Comparison of ENCODE assay signal across 12 cellular contexts in the genomic region with DNA sequence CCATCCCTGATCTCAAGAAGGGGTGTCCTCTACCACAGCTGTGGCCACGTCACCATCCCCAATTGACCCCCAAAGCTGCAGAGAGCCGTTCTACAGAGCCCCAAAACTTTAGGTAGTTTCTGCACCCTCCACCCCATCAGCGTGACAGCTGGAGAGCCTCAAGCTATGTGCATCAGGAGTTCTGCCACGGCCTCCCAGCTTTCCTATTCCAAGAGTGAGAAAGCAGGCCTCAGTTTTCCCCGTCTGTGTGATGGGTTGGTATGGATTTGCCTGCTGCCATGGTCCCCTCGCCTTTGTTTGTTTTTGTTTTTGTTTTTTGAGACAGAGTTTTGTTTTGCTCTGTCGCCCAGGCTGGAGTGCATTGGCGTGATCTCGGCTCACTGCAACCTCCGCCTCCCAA. TPM values are rescaled to one million over a fixed set of nuclear protein-coding genes. Genes with fewer than 3 reads are reported as not detected.
DNase-seq lines count a peak whose midpoint lies in the region; ATAC-seq and TF ChIP-seq lines count a peak whose summit lies in the region.
"Had no signal": no experiment of that assay in that cellular context is flagged by ENCODE, and none has a peak within 500 bp of the region (broad histone marks: within the 10 kb centered on the region; RNA-seq: fewer than 3 reads in every experiment).

No MANE protein-coding gene starts in this region.

- WGBS in liver, result 31% methylated on average over 10 of the region's 10 CpGs

- H3K27me3 ChIP-seq in liver (ENCODE audit: control insufficient read depth in 4 of 4, insufficient read depth in 4 of 4, low read length in 3 of 4) (no peaks in the 10 kb centered on the region), subcutaneous abdominal adipose tissue (ENCODE audit: control insufficient read depth in 5 of 5, insufficient read depth in 4 of 5, low read length in 5 of 5) (no peaks in the 10 kb centered on the region)

- peaks cover 48% of the 10 kb centered on the region for H3K36me3 Mint-ChIP-seq in T-helper 2 cell treated with Interferon-gamma antibody and Interleukin-4, amounts not matched to agents 5 μg/mL and 100 μg/mL, for 36 hours (ENCODE audit: low read depth)
- peaks cover 20% of the 10 kb centered on the region for H3K36me3 Mint-ChIP-seq in activated naive CD8-positive, alpha-beta T cell treated with anti-CD3 and anti-CD28 coated beads, Interleukin-2, amount 50 U/mL, for 24 hours (ENCODE audit: low read depth)

- no peak for TF ChIP-seq CTCF in liver (IDR thresholded peaks at IDR 0.05; ENCODE audit: low read depth, low read length, missing input control)

- no peak for DNase-seq in T-helper 2 cell treated with Interferon-gamma antibody and Interleukin-4, amounts not matched to agents 5 μg/mL and 100 μg/mL, for 36 hours (ENCODE audit: low spot score)
- DNase-seq in T-helper 2 cell (no peak), ACHN (no peak), 8988T (no peak)
- DNase-seq in activated naive CD8-positive, alpha-beta T cell treated with anti-CD3 and anti-CD28 coated beads, Interleukin-2, amount 50 U/mL, for 24 hours, result no peak

- in situ Hi-C loops in ACHN (cut with HindIII; ENCODE audit: low pct_ligation_motif_present, low pct_unique_long_range_greater_than_20kb, low sequenced_read_pairs), result no loop called here

- no peak for ATAC-seq in activated naive CD8-positive, alpha-beta T cell treated with anti-CD3 and anti-CD28 coated beads, Interleukin-2, amount 50 U/mL, for 24 hours
- ATAC-seq in HG02885 (IDR thresholded peaks at IDR 0.05; ENCODE audit: poor library complexity, unreplicated experiment), result no peak

- H3K27ac Mint-ChIP-seq in T-helper 2 cell treated with Interferon-gamma antibody and Interleukin-4, amounts not matched to agents 5 μg/mL and 100 μg/mL, for 36 hours, result peak overlapping the region; percentile 84
- peak overlapping the region; percentile 59 for H3K27ac Mint-ChIP-seq in activated naive CD8-positive, alpha-beta T cell treated with anti-CD3 and anti-CD28 coated beads, Interleukin-2, amount 50 U/mL, for 24 hours

- peaks cover 18 to 61% (median 38%) of the 10 kb centered on the region in 4 donors for H3K4me1 ChIP-seq in liver (ENCODE audit: control insufficient read depth in 4 of 4, insufficient read depth in 4 of 4, low read length in 3 of 4)
- peaks cover 17 to 85% (median 78%) of the 10 kb centered on the region in 5 donors for H3K4me1 ChIP-seq in subcutaneous abdominal adipose tissue (ENCODE audit: control insufficient read depth in 5 of 5, insufficient read depth in 5 of 5, low read length in 5 of 5)

- peaks cover 4% of the 10 kb centered on the region for H3K27me3 Mint-ChIP-seq in T-helper 2 cell treated with Interferon-gamma antibody and Interleukin-4, amounts not matched to agents 5 μg/mL and 100 μg/mL, for 36 hours (ENCODE audit: low read depth)
- H3K27me3 Mint-ChIP-seq in activated naive CD8-positive, alpha-beta T cell treated with anti-CD3 and anti-CD28 coated beads, Interleukin-2, amount 50 U/mL, for 24 hours, result peaks cover 6% of the 10 kb centered on the region

- H3K9ac ChIP-seq in liver (ENCODE audit: low read depth in 1 of 2, low read length in 2 of 2) (peak overlapping the region; percentile 98 to 99), subcutaneous abdominal adipose tissue (ENCODE audit: low read length in 5 of 5) (peak overlapping the region; percentile 90 to 98 (median 92))

- H3K9me3 ChIP-seq in liver (ENCODE audit: control insufficient read depth in 4 of 4, low read length in 3 of 4) (no peaks in the 10 kb centered on the region), subcutaneous abdominal adipose tissue (ENCODE audit: control insufficient read depth in 5 of 5, low read length in 5 of 5) (no peaks in the 10 kb centered on the region)

- H3K4me3 ChIP-seq in liver (ENCODE audit: low read depth in 1 of 3, low read length in 3 of 3), result peak overlapping the region; percentile 93 to 98 (median 96)
- peak overlapping the region; percentile 75 to 87 (median 85) for H3K4me3 ChIP-seq in subcutaneous abdominal adipose tissue (ENCODE audit: low read depth in 1 of 5, low read length in 5 of 5)

- H3K9me3 Mint-ChIP-seq in T-helper 2 cell treated with Interferon-gamma antibody and Interleukin-4, amounts not matched to agents 5 μg/mL and 100 μg/mL, for 36 hours, result no peaks in the 10 kb centered on the region
- no peaks in the 10 kb centered on the region for H3K9me3 Mint-ChIP-seq in activated naive CD8-positive, alpha-beta T cell treated with anti-CD3 and anti-CD28 coated beads, Interleukin-2, amount 50 U/mL, for 24 hours

- H3K27ac ChIP-seq in liver (ENCODE audit: low read depth in 1 of 2, low read length in 2 of 2), result peak overlapping the region; percentile 85 to 94
- peak overlapping the region; percentile 94 for H3K27ac ChIP-seq in subcutaneous abdominal adipose tissue (ENCODE audit: low read depth, low read length)

- H3K36me3 ChIP-seq in liver (ENCODE audit: control insufficient read depth in 4 of 4, insufficient read depth in 3 of 4, low read depth in 1 of 4, low read length in 3 of 4) (peaks cover 6 to 18% (median 9%) of the 10 kb centered on the region in 4 donors), subcutaneous abdominal adipose tissue (ENCODE audit: control insufficient read depth in 5 of 5, insufficient read depth in 5 of 5, low read length in 5 of 5) (peaks cover 0 to 27% (median 23%) of the 10 kb centered on the region in 5 donors)

- peak overlapping the region; percentile 92 for H3K4me3 Mint-ChIP-seq in T-helper 2 cell treated with Interferon-gamma antibody and Interleukin-4, amounts not matched to agents 5 μg/mL and 100 μg/mL, for 36 hours
- peak overlapping the region; percentile 79 for H3K4me3 Mint-ChIP-seq in activated naive CD8-positive, alpha-beta T cell treated with anti-CD3 and anti-CD28 coated beads, Interleukin-2, amount 50 U/mL, for 24 hours

- peaks cover 62% of the 10 kb centered on the region for H3K4me1 Mint-ChIP-seq in T-helper 2 cell treated with Interferon-gamma antibody and Interleukin-4, amounts not matched to agents 5 μg/mL and 100 μg/mL, for 36 hours (ENCODE audit: low read depth)
- peaks cover 71% of the 10 kb centered on the region for H3K4me1 Mint-ChIP-seq in activated naive CD8-positive, alpha-beta T cell treated with anti-CD3 and anti-CD28 coated beads, Interleukin-2, amount 50 U/mL, for 24 hours

- TF ChIP-seq RAD21 in liver (IDR thresholded peaks at IDR 0.05), result no peak

TF ChIP-seq in liver, 16 proteins besides CTCF, POLR2A, EP300 and RAD21 (continues in another document):
- TF ChIP-seq, protein P1, sequence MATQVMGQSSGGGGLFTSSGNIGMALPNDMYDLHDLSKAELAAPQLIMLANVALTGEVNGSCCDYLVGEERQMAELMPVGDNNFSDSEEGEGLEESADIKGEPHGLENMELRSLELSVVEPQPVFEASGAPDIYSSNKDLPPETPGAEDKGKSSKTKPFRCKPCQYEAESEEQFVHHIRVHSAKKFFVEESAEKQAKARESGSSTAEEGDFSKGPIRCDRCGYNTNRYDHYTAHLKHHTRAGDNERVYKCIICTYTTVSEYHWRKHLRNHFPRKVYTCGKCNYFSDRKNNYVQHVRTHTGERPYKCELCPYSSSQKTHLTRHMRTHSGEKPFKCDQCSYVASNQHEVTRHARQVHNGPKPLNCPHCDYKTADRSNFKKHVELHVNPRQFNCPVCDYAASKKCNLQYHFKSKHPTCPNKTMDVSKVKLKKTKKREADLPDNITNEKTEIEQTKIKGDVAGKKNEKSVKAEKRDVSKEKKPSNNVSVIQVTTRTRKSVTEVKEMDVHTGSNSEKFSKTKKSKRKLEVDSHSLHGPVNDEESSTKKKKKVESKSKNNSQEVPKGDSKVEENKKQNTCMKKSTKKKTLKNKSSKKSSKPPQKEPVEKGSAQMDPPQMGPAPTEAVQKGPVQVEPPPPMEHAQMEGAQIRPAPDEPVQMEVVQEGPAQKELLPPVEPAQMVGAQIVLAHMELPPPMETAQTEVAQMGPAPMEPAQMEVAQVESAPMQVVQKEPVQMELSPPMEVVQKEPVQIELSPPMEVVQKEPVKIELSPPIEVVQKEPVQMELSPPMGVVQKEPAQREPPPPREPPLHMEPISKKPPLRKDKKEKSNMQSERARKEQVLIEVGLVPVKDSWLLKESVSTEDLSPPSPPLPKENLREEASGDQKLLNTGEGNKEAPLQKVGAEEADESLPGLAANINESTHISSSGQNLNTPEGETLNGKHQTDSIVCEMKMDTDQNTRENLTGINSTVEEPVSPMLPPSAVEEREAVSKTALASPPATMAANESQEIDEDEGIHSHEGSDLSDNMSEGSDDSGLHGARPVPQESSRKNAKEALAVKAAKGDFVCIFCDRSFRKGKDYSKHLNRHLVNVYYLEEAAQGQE (IDR thresholded peaks at IDR 0.05), result no peak
- TF ChIP-seq, protein P2, sequence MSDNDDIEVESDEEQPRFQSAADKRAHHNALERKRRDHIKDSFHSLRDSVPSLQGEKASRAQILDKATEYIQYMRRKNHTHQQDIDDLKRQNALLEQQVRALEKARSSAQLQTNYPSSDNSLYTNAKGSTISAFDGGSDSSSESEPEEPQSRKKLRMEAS (IDR thresholded peaks at IDR 0.05), result no peak
- TF ChIP-seq, protein P3, sequence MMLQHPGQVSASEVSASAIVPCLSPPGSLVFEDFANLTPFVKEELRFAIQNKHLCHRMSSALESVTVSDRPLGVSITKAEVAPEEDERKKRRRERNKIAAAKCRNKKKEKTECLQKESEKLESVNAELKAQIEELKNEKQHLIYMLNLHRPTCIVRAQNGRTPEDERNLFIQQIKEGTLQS (IDR thresholded peaks at IDR 0.05), result no peak
- TF ChIP-seq HNF4A (conservative IDR thresholded peaks at IDR 0.05) (no peak), NR2F2 (IDR thresholded peaks at IDR 0.05) (no peak), JUND (IDR thresholded peaks at IDR 0.05) (no peak), FOXA1 (IDR thresholded peaks at IDR 0.05) (no peak), SP1 (IDR thresholded peaks at IDR 0.05) (no peak), HNF4G (IDR thresholded peaks at IDR 0.05) (no peak), EGR1 (IDR thresholded peaks at IDR 0.05; ENCODE audit: low read depth in 2 of 2) (no peak)
- TF ChIP-seq, protein P4, sequence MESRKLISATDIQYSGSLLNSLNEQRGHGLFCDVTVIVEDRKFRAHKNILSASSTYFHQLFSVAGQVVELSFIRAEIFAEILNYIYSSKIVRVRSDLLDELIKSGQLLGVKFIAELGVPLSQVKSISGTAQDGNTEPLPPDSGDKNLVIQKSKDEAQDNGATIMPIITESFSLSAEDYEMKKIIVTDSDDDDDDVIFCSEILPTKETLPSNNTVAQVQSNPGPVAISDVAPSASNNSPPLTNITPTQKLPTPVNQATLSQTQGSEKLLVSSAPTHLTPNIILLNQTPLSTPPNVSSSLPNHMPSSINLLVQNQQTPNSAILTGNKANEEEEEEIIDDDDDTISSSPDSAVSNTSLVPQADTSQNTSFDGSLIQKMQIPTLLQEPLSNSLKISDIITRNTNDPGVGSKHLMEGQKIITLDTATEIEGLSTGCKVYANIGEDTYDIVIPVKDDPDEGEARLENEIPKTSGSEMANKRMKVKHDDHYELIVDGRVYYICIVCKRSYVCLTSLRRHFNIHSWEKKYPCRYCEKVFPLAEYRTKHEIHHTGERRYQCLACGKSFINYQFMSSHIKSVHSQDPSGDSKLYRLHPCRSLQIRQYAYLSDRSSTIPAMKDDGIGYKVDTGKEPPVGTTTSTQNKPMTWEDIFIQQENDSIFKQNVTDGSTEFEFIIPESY (IDR thresholded peaks at IDR 0.05), result no peak

RNA-seq across cellular contexts. Expression of a gene that starts 1.5 kb away (rescaled TPM):
- total RNA-seq in liver, result 10 to 100 TPM in 1 of 2 donors, 1 to 10 TPM in 1; 4.5 to 29.1 TPM
- polyA plus RNA-seq in liver, result 10 to 100 TPM; 10.3 to 63.6 TPM

RNA-seq across cellular contexts. Expression of a gene that starts 27.7 kb away (rescaled TPM):
- 10 to 100 TPM in 1 of 2 donors, 1 to 10 TPM in 1; 2.1 to 14.0 TPM for total RNA-seq in liver
- 1 to 10 TPM; 8.0 to 9.6 TPM for polyA plus RNA-seq in liver
- total RNA-seq: A673, HT1080, posterior vena cava had no signal

RNA-seq across cellular contexts. Expression of a gene that starts 51.0 kb away (rescaled TPM):
- under 1 TPM in 1 of 2 donors, not detected in 1; 0.09 TPM for total RNA-seq in liver
- not detected for polyA plus RNA-seq in liver
- total RNA-seq: A673, cerebellum, HT1080, posterior vena cava had no signal

RNA-seq across cellular contexts. Expression of a gene that starts 58.9 kb away (rescaled TPM):
- 10 to 100 TPM; 15.1 to 87.4 TPM for total RNA-seq in liver
- polyA plus RNA-seq in liver, result 10 to 100 TPM; 10.5 to 23.1 TPM
